Comparison of ENCODE assay signal across 12 cellular contexts in genomic region chr19:7052896-7053295, GRCh38. TPM values are rescaled to one million over a fixed set of nuclear protein-coding genes. Genes with fewer than 3 reads are reported as not detected.
DNase-seq lines count a peak whose midpoint lies in the region; ATAC-seq and TF ChIP-seq lines count a peak whose summit lies in the region.
"Not testable (repeated sequence)": the region's sequence is repeated elsewhere in the genome, so short reads cannot be mapped to it uniquely, and the experiment has no call there.
"Had no signal": no experiment of that assay in that cellular context is flagged by ENCODE, and none has a peak within 500 bp of the region (broad histone marks: within the 10 kb centered on the region; RNA-seq: fewer than 3 reads in every experiment).

No MANE protein-coding gene starts in this region.

- TF ChIP-seq POLR2A in esophagus muscularis mucosa (IDR thresholded peaks at IDR 0.05; ENCODE audit: low read depth): not testable (repeated sequence)

- H3K4me1 ChIP-seq in esophagus muscularis mucosa: not testable (repeated sequence)

- not testable (repeated sequence) for H3K4me3 ChIP-seq in esophagus muscularis mucosa

- 90% methylated on average over 7 of the region's 7 CpGs for WGBS in esophagus muscularis mucosa

- TF ChIP-seq EP300 in esophagus muscularis mucosa (IDR thresholded peaks at IDR 0.05): not testable (repeated sequence)

- H3K27ac ChIP-seq in esophagus muscularis mucosa (replicated peaks in 1 of 4): not testable (repeated sequence)

- CTCF ChIA-PET in activated CD8-positive, alpha-beta T cell treated with anti-CD3 and anti-CD28 coated beads for 36 hours (lab: Charles Lee); activated CD8-positive, alpha-beta memory T cell treated with anti-CD3 and anti-CD28 coated beads, Interleukin-2, amount 10 ng/mL, durations not matched to agents 7 days and 5 days (lab: Charles Lee); activated naive CD4-positive, alpha-beta T cell treated with anti-CD3 and anti-CD28 coated beads, Interleukin-2, amount 10 ng/mL, durations not matched to agents 7 days and 5 days (lab: Charles Lee): not testable (repeated sequence)

- intact Hi-C loops in activated CD4-positive, alpha-beta T cell treated with anti-CD3 and anti-CD28 coated beads, Interleukin-2, amount 10 ng/mL, durations not matched to agents 24 days and 14 days (cut with micrococcal nuclease); activated CD8-positive, alpha-beta T cell treated with anti-CD3 and anti-CD28 coated beads for 36 hours (cut with micrococcal nuclease); esophagus muscularis mucosa (cut with DNase I): not testable (repeated sequence)

- not testable (repeated sequence) for H3K36me3 ChIP-seq in esophagus muscularis mucosa

- not testable (repeated sequence) for H3K4me3 Mint-ChIP-seq in activated CD4-positive, alpha-beta T cell treated with anti-CD3 and anti-CD28 coated beads, Interleukin-2, amount 10 ng/mL, durations not matched to agents 24 days and 14 days; activated CD8-positive, alpha-beta T cell treated with anti-CD3 and anti-CD28 coated beads for 36 hours; activated CD8-positive, alpha-beta memory T cell treated with anti-CD3 and anti-CD28 coated beads, Interleukin-2, amount 10 ng/mL, durations not matched to agents 7 days and 5 days; activated naive CD4-positive, alpha-beta T cell treated with anti-CD3 and anti-CD28 coated beads, Interleukin-2, amount 10 ng/mL, durations not matched to agents 7 days and 5 days

- H3K36me3 Mint-ChIP-seq in activated CD4-positive, alpha-beta T cell treated with anti-CD3 and anti-CD28 coated beads, Interleukin-2, amount 10 ng/mL, durations not matched to agents 24 days and 14 days (ENCODE audit: low read depth); activated CD8-positive, alpha-beta T cell treated with anti-CD3 and anti-CD28 coated beads for 36 hours (ENCODE audit: low read depth); activated CD8-positive, alpha-beta memory T cell treated with anti-CD3 and anti-CD28 coated beads, Interleukin-2, amount 10 ng/mL, durations not matched to agents 7 days and 5 days; activated naive CD4-positive, alpha-beta T cell treated with anti-CD3 and anti-CD28 coated beads, Interleukin-2, amount 10 ng/mL, durations not matched to agents 7 days and 5 days: not testable (repeated sequence)

- H3K27me3 ChIP-seq in esophagus muscularis mucosa: not testable (repeated sequence)

- TF ChIP-seq CTCF in activated CD8-positive, alpha-beta T cell treated with anti-CD3 and anti-CD28 coated beads for 36 hours (IDR thresholded peaks at IDR 0.05); esophagus muscularis mucosa (IDR thresholded peaks at IDR 0.05): not testable (repeated sequence)

- ATAC-seq in activated CD8-positive, alpha-beta T cell treated with anti-CD3 and anti-CD28 coated beads for 36 hours: peak; percentile 51
- ATAC-seq in activated CD8-positive, alpha-beta memory T cell treated with anti-CD3 and anti-CD28 coated beads, Interleukin-2, amount 10 ng/mL, durations not matched to agents 7 days and 5 days: peak; percentile 33

- DNase-seq in activated CD4-positive, alpha-beta T cell treated with anti-CD3 and anti-CD28 coated beads, Interleukin-2, amount 10 ng/mL, durations not matched to agents 24 days and 14 days: peak; percentile 65
- not testable (repeated sequence) for DNase-seq in activated CD8-positive, alpha-beta T cell treated with anti-CD3 and anti-CD28 coated beads for 36 hours; activated CD8-positive, alpha-beta memory T cell treated with anti-CD3 and anti-CD28 coated beads, Interleukin-2, amount 10 ng/mL, durations not matched to agents 7 days and 5 days
- DNase-seq in activated naive CD4-positive, alpha-beta T cell treated with anti-CD3 and anti-CD28 coated beads, Interleukin-2, amount 10 ng/mL, durations not matched to agents 7 days and 5 days: peak; percentile 32
- peak; percentile 53 for DNase-seq in esophagus muscularis mucosa (ENCODE audit: extremely low spot score)

- not testable (repeated sequence) for H3K27me3 Mint-ChIP-seq in activated CD4-positive, alpha-beta T cell treated with anti-CD3 and anti-CD28 coated beads, Interleukin-2, amount 10 ng/mL, durations not matched to agents 24 days and 14 days; activated CD8-positive, alpha-beta T cell treated with anti-CD3 and anti-CD28 coated beads for 36 hours; activated CD8-positive, alpha-beta memory T cell treated with anti-CD3 and anti-CD28 coated beads, Interleukin-2, amount 10 ng/mL, durations not matched to agents 7 days and 5 days; activated naive CD4-positive, alpha-beta T cell treated with anti-CD3 and anti-CD28 coated beads, Interleukin-2, amount 10 ng/mL, durations not matched to agents 7 days and 5 days

- not testable (repeated sequence) for H3K9me3 Mint-ChIP-seq in activated CD4-positive, alpha-beta T cell treated with anti-CD3 and anti-CD28 coated beads, Interleukin-2, amount 10 ng/mL, durations not matched to agents 24 days and 14 days; activated CD8-positive, alpha-beta T cell treated with anti-CD3 and anti-CD28 coated beads for 36 hours; activated CD8-positive, alpha-beta memory T cell treated with anti-CD3 and anti-CD28 coated beads, Interleukin-2, amount 10 ng/mL, durations not matched to agents 7 days and 5 days (ENCODE audit: low read depth); activated naive CD4-positive, alpha-beta T cell treated with anti-CD3 and anti-CD28 coated beads, Interleukin-2, amount 10 ng/mL, durations not matched to agents 7 days and 5 days

- H3K27ac Mint-ChIP-seq in activated CD4-positive, alpha-beta T cell treated with anti-CD3 and anti-CD28 coated beads, Interleukin-2, amount 10 ng/mL, durations not matched to agents 24 days and 14 days; activated CD8-positive, alpha-beta T cell treated with anti-CD3 and anti-CD28 coated beads for 36 hours; activated CD8-positive, alpha-beta memory T cell treated with anti-CD3 and anti-CD28 coated beads, Interleukin-2, amount 10 ng/mL, durations not matched to agents 7 days and 5 days; activated naive CD4-positive, alpha-beta T cell treated with anti-CD3 and anti-CD28 coated beads, Interleukin-2, amount 10 ng/mL, durations not matched to agents 7 days and 5 days: not testable (repeated sequence)

- H3K4me1 Mint-ChIP-seq in activated CD4-positive, alpha-beta T cell treated with anti-CD3 and anti-CD28 coated beads, Interleukin-2, amount 10 ng/mL, durations not matched to agents 24 days and 14 days; activated CD8-positive, alpha-beta T cell treated with anti-CD3 and anti-CD28 coated beads for 36 hours (ENCODE audit: low read depth); activated CD8-positive, alpha-beta memory T cell treated with anti-CD3 and anti-CD28 coated beads, Interleukin-2, amount 10 ng/mL, durations not matched to agents 7 days and 5 days; activated naive CD4-positive, alpha-beta T cell treated with anti-CD3 and anti-CD28 coated beads, Interleukin-2, amount 10 ng/mL, durations not matched to agents 7 days and 5 days: not testable (repeated sequence)

- H3K9me3 ChIP-seq in esophagus muscularis mucosa: not testable (repeated sequence)

- POLR2A ChIA-PET in activated CD8-positive, alpha-beta T cell treated with anti-CD3 and anti-CD28 coated beads for 36 hours (lab: Charles Lee): not testable (repeated sequence)

RNA-seq across cellular contexts. Expression of gene MBD3L2, which starts 3.8 kb away (rescaled TPM):
- not detected in 2 replicates for total RNA-seq in activated CD4-positive, alpha-beta T cell treated with anti-CD3 and anti-CD28 coated beads, Interleukin-2, amount 10 ng/mL, durations not matched to agents 24 days and 14 days
- total RNA-seq in activated CD8-positive, alpha-beta T cell treated with anti-CD3 and anti-CD28 coated beads for 36 hours: not detected
- not detected for total RNA-seq in activated CD8-positive, alpha-beta memory T cell treated with anti-CD3 and anti-CD28 coated beads, Interleukin-2, amount 10 ng/mL, durations not matched to agents 7 days and 5 days
- not detected for total RNA-seq in esophagus muscularis mucosa
- total RNA-seq: A673; CD4-positive, alpha-beta memory T cell; CD4-positive, CD25-positive, alpha-beta regulatory T cell; CD8-positive, alpha-beta memory T cell; Daoy; GM12878 had no signal

RNA-seq across cellular contexts. Expression of gene MBD3L3, which starts 5.6 kb away (rescaled TPM):
- total RNA-seq in activated CD4-positive, alpha-beta T cell treated with anti-CD3 and anti-CD28 coated beads, Interleukin-2, amount 10 ng/mL, durations not matched to agents 24 days and 14 days: not detected in 2 replicates
- total RNA-seq in activated CD8-positive, alpha-beta T cell treated with anti-CD3 and anti-CD28 coated beads for 36 hours: not detected
- not detected for total RNA-seq in activated CD8-positive, alpha-beta memory T cell treated with anti-CD3 and anti-CD28 coated beads, Interleukin-2, amount 10 ng/mL, durations not matched to agents 7 days and 5 days
- total RNA-seq in esophagus muscularis mucosa: not detected
- total RNA-seq: CD4-positive, alpha-beta memory T cell; CD4-positive, CD25-positive, alpha-beta regulatory T cell; CD8-positive, alpha-beta memory T cell; Daoy; GM12878 had no signal

RNA-seq across cellular contexts. Expression of gene MBD3L4, which starts 12.9 kb away (rescaled TPM):
- total RNA-seq in activated CD4-positive, alpha-beta T cell treated with anti-CD3 and anti-CD28 coated beads, Interleukin-2, amount 10 ng/mL, durations not matched to agents 24 days and 14 days: not detected in 2 replicates
- total RNA-seq in activated CD8-positive, alpha-beta T cell treated with anti-CD3 and anti-CD28 coated beads for 36 hours: not detected
- total RNA-seq in activated CD8-positive, alpha-beta memory T cell treated with anti-CD3 and anti-CD28 coated beads, Interleukin-2, amount 10 ng/mL, durations not matched to agents 7 days and 5 days: not detected
- not detected for total RNA-seq in esophagus muscularis mucosa
- total RNA-seq: A673; CD4-positive, alpha-beta memory T cell; CD4-positive, CD25-positive, alpha-beta regulatory T cell; CD8-positive, alpha-beta memory T cell; Daoy; G401; GM12878 had no signal

RNA-seq across cellular contexts. Expression of gene ZNF557, which starts 16.6 kb away (rescaled TPM):
- 12.2 and 12.5 TPM in 2 replicates for total RNA-seq in activated CD4-positive, alpha-beta T cell treated with anti-CD3 and anti-CD28 coated beads, Interleukin-2, amount 10 ng/mL, durations not matched to agents 24 days and 14 days
- 1 to 10 TPM; 6.2 to 7.7 TPM for total RNA-seq in activated CD8-positive, alpha-beta T cell treated with anti-CD3 and anti-CD28 coated beads for 36 hours
- total RNA-seq in activated CD8-positive, alpha-beta memory T cell treated with anti-CD3 and anti-CD28 coated beads, Interleukin-2, amount 10 ng/mL, durations not matched to agents 7 days and 5 days: 10 to 100 TPM; 13.3 to 13.5 TPM
- total RNA-seq in esophagus muscularis mucosa: 1 to 10 TPM; 5.5 to 9.0 (median 8.3) TPM

RNA-seq across cellular contexts. Expression of gene MBD3L5, which starts 22.5 kb away (rescaled TPM):
- not detected in 2 replicates for total RNA-seq in activated CD4-positive, alpha-beta T cell treated with anti-CD3 and anti-CD28 coated beads, Interleukin-2, amount 10 ng/mL, durations not matched to agents 24 days and 14 days
- total RNA-seq in activated CD8-positive, alpha-beta T cell treated with anti-CD3 and anti-CD28 coated beads for 36 hours: not detected
- total RNA-seq in activated CD8-positive, alpha-beta memory T cell treated with anti-CD3 and anti-CD28 coated beads, Interleukin-2, amount 10 ng/mL, durations not matched to agents 7 days and 5 days: not detected
- total RNA-seq in esophagus muscularis mucosa: not detected
- total RNA-seq: CD4-positive, alpha-beta memory T cell; CD4-positive, CD25-positive, alpha-beta regulatory T cell; CD8-positive, alpha-beta memory T cell; Daoy; G401; GM12878 had no signal
